1 cellular context compared by ENCODE assay signal in genomic region chr2:70748002-70748779, GRCh38.
TF ChIP-seq lines count a peak whose summit lies in the region.

No MANE protein-coding gene starts in this region.

TF ChIP-seq in HepG2, 621 proteins besides CTCF, POLR2A, EP300 and RAD21:
- TF ChIP-seq ZNF576 (CRISPR knock-in tag; IDR thresholded peaks at IDR 0.05) (no peak), U2AF2 (IDR thresholded peaks at IDR 0.05; ENCODE audit: low read depth, low read length) (no peak), ZNF660 (CRISPR knock-in tag; IDR thresholded peaks at IDR 0.05; ENCODE audit: borderline replicate concordance, low read depth) (no peak), ZNF33B (CRISPR knock-in tag; IDR thresholded peaks at IDR 0.05) (no peak), XBP1 (CRISPR knock-in tag; IDR thresholded peaks at IDR 0.05) (no peak)
TF ChIP-seq in HepG2: peak in this region for 0.
